In genomic region chrX:25015486-25016360, GRCh38 we compare ENCODE assay signal across 1 cellular context.
TF ChIP-seq lines count a peak whose summit lies in the region.

Gene ARX (minus strand): TSS chrX:25015965. CDS start chrX:25015737, 228 bp downstream.

TF ChIP-seq in HepG2, 621 proteins besides CTCF, POLR2A, EP300 and RAD21 (continued from another document and continues in another):
- TF ChIP-seq HIC2 (CRISPR knock-in tag; IDR thresholded peaks at IDR 0.05; ENCODE audit: low read depth): no peak
- 0 out of 4 replicates have a peak, but pooled peaks of 1 of the 2 experiments have one; percentile 23 for TF ChIP-seq ATF4 (CRISPR knock-in tag; IDR thresholded peaks at IDR 0.05)
- no peak for TF ChIP-seq DMAP1 (CRISPR knock-in tag; IDR thresholded peaks at IDR 0.05)
- peak; percentile 37; the same call in 1 of the 2 replicates for TF ChIP-seq KDM2A (CRISPR knock-in tag; IDR thresholded peaks at IDR 0.05; ENCODE audit: borderline replicate concordance, low read depth)
- TF ChIP-seq TFDP2 (CRISPR knock-in tag; IDR thresholded peaks at IDR 0.05): peak; percentile 68
- 0 out of 2 replicates have a peak, but pooled peaks have one; percentile 29 for TF ChIP-seq ZNF580 (CRISPR knock-in tag; IDR thresholded peaks at IDR 0.05; ENCODE audit: borderline replicate concordance, low read depth)
- no peak for TF ChIP-seq ZNF44 (CRISPR knock-in tag; IDR thresholded peaks at IDR 0.05)
- no peak; the same call in 1 of the 2 replicates for TF ChIP-seq GABPB1 (CRISPR knock-in tag; IDR thresholded peaks at IDR 0.05)
- no peak for TF ChIP-seq TRAFD1 (CRISPR knock-in tag; IDR thresholded peaks at IDR 0.05; ENCODE audit: borderline replicate concordance)
- 0 out of 2 replicates have a peak, but pooled peaks have one; percentile 22 for TF ChIP-seq ZNF574 (CRISPR knock-in tag; IDR thresholded peaks at IDR 0.05)
- no peak for TF ChIP-seq ZNF607 (CRISPR knock-in tag; IDR thresholded peaks at IDR 0.05; ENCODE audit: borderline replicate concordance)
- no peak for TF ChIP-seq ZNF576 (CRISPR knock-in tag; IDR thresholded peaks at IDR 0.05)
- no peak for TF ChIP-seq ZNF138 (CRISPR knock-in tag; IDR thresholded peaks at IDR 0.05; ENCODE audit: low read depth)
- TF ChIP-seq ZBTB40 (IDR thresholded peaks at IDR 0.05): no peak
- no peak for TF ChIP-seq ZBTB40 (CRISPR knock-in tag; IDR thresholded peaks at IDR 0.05)
- no peak for TF ChIP-seq HOXA3 (CRISPR knock-in tag; IDR thresholded peaks at IDR 0.05)
- TF ChIP-seq MXD3 (CRISPR knock-in tag; IDR thresholded peaks at IDR 0.05): 0 out of 2 replicates have a peak, but pooled peaks have one; percentile 29
- TF ChIP-seq ZMYM4 (CRISPR knock-in tag; IDR thresholded peaks at IDR 0.05): 0 out of 2 replicates have a peak, but pooled peaks have one; percentile 29
- TF ChIP-seq TFDP1 (CRISPR knock-in tag; IDR thresholded peaks at IDR 0.05; ENCODE audit: borderline replicate concordance): peak; percentile 75; the same call in 1 of the 2 replicates
- no peak for TF ChIP-seq ZNF496 (CRISPR knock-in tag; IDR thresholded peaks at IDR 0.05; ENCODE audit: insufficient replicate concordance)
- TF ChIP-seq UBTF (CRISPR knock-in tag; IDR thresholded peaks at IDR 0.05): peak; percentile 36; the same call in 1 of the 2 replicates
- TF ChIP-seq ZNF30 (CRISPR knock-in tag; IDR thresholded peaks at IDR 0.05): no peak
- TF ChIP-seq MAF1 (CRISPR knock-in tag; IDR thresholded peaks at IDR 0.05; ENCODE audit: borderline replicate concordance): no peak
